11 cellular contexts compared by ENCODE assay signal in genomic region chr4:188282620-188283232, GRCh38.
A peak's percentile ranks its signal among the peaks of the same experiment; 100 is the strongest.
DNase-seq lines count a peak whose midpoint lies in the region; ATAC-seq and TF ChIP-seq lines count a peak whose summit lies in the region.
"Had no signal": no experiment of that assay in that cellular context is flagged by ENCODE, and none has a peak within 500 bp of the region (broad histone marks: within the 10 kb centered on the region; RNA-seq: fewer than 3 reads in every experiment).

No MANE protein-coding gene starts in this region.

- WGBS in thyroid gland, 2 donors, result 4 to 13% methylated on average over 27 to 44 of the region's 50 CpGs

- H3K9me3 ChIP-seq in iPS-15b (ENCODE audit: control insufficient read depth, insufficient read depth, low read length) (no peaks in the 10 kb centered on the region), parathyroid adenoma (ENCODE audit: control insufficient read depth, low read length) (no peaks in the 10 kb centered on the region), MM.1S (replicated peaks; ENCODE audit: insufficient read depth, low read length) (no peaks in the 10 kb centered on the region), thyroid gland (no peaks in the 10 kb centered on the region)
- H3K9me3 ChIP-seq: tibial nerve had no signal

- no peaks in the 10 kb centered on the region for H3K36me3 ChIP-seq in iPS-15b (ENCODE audit: control insufficient read depth, insufficient read depth, low read length)
- H3K36me3 ChIP-seq in parathyroid adenoma (ENCODE audit: control insufficient read depth, insufficient read depth, low read length), result no peaks in the 10 kb centered on the region
- H3K36me3 ChIP-seq in MM.1S (replicated peaks; ENCODE audit: insufficient read depth, low read length), result no peaks in the 10 kb centered on the region
- H3K36me3 ChIP-seq in thyroid gland, result no peaks in the 10 kb centered on the region
- H3K36me3 ChIP-seq: BLaER1, tibial nerve had no signal

- H3K4me2 ChIP-seq in parathyroid adenoma (ENCODE audit: low read length), result peak overlapping the region; percentile 66
- no peak overlapping the region for H3K4me2 ChIP-seq in MM.1S (ENCODE audit: low read depth, low read length)
- H3K4me2 ChIP-seq: BLaER1 had no signal

- TF ChIP-seq CTCF in cardiac fibroblast (IDR thresholded peaks at IDR 0.05; ENCODE audit: low read depth, low read length), result no peak
- no peak for TF ChIP-seq CTCF in parathyroid adenoma (IDR thresholded peaks at IDR 0.05)
- no peak for TF ChIP-seq CTCF in MM.1S (IDR thresholded peaks at IDR 0.05; ENCODE audit: low read length)
- no peak for TF ChIP-seq CTCF in thyroid gland (IDR thresholded peaks at IDR 0.05)

- no peak for ATAC-seq in GM18867 (IDR thresholded peaks at IDR 0.05; ENCODE audit: unreplicated experiment)

- no peaks in the 10 kb centered on the region for H4K20me1 ChIP-seq in MM.1S (ENCODE audit: insufficient read depth, low read length)
- H4K20me1 ChIP-seq: BLaER1 had no signal

- TF ChIP-seq POLR2A in thyroid gland (IDR thresholded peaks at IDR 0.05), result no peak

- H3K4me1 ChIP-seq in iPS-15b (ENCODE audit: control insufficient read depth, insufficient read depth, low read length), result peaks cover 2% of the 10 kb centered on the region
- H3K4me1 ChIP-seq in parathyroid adenoma, result no peaks in the 10 kb centered on the region
- H3K4me1 ChIP-seq in MM.1S (ENCODE audit: low read length), result no peaks in the 10 kb centered on the region
- H3K4me1 ChIP-seq in thyroid gland, result peaks cover 0 to 8% of the 10 kb centered on the region in 2 donors

- H3K9ac ChIP-seq in iPS-15b (ENCODE audit: low read depth, low read length) (no peak overlapping the region), parathyroid adenoma (no peak overlapping the region), MM.1S (ENCODE audit: low read length) (no peak overlapping the region)
- H3K9ac ChIP-seq: BLaER1 had no signal

- peaks cover 19% of the 10 kb centered on the region for H3K27me3 ChIP-seq in iPS-15b (ENCODE audit: control insufficient read depth, insufficient read depth, low read length)
- H3K27me3 ChIP-seq in parathyroid adenoma (ENCODE audit: control insufficient read depth, insufficient read depth, low read length), result no peaks in the 10 kb centered on the region
- H3K27me3 ChIP-seq in MM.1S (replicated peaks; ENCODE audit: insufficient read depth, low read length), result no peaks in the 10 kb centered on the region
- no peaks in the 10 kb centered on the region for H3K27me3 ChIP-seq in thyroid gland
- H3K27me3 ChIP-seq: BLaER1 had no signal

- H3K27ac ChIP-seq in parathyroid adenoma, result no peak overlapping the region
- H3K27ac ChIP-seq in MM.1S (ENCODE audit: low read length), result no peak overlapping the region
- no peak overlapping the region for H3K27ac ChIP-seq in thyroid gland
- H3K27ac ChIP-seq: BLaER1, tibial nerve had no signal

- no peaks in the 10 kb centered on the region for H3K79me2 ChIP-seq in parathyroid adenoma
- H3K79me2 ChIP-seq in MM.1S (ENCODE audit: low read length), result no peaks in the 10 kb centered on the region

- peak overlapping the region; percentile 15 to 21 for H3K4me3 ChIP-seq in cardiac fibroblast (replicated peaks in 1 of 2; ENCODE audit: low read depth in 2 of 2, low read length in 2 of 2)
- H3K4me3 ChIP-seq in iPS-15b (ENCODE audit: low read depth, low read length), result peak overlapping the region; percentile 53
- peak overlapping the region; percentile 38 for H3K4me3 ChIP-seq in parathyroid adenoma (ENCODE audit: low read depth, low read length)
- H3K4me3 ChIP-seq in MM.1S (ENCODE audit: low read length), result no peak overlapping the region
- no peak overlapping the region for H3K4me3 ChIP-seq in thyroid gland (replicated peaks in 1 of 3)
- H3K4me3 ChIP-seq: BLaER1 had no signal

- H2AFZ ChIP-seq in parathyroid adenoma, result no peak overlapping the region
- no peak overlapping the region for H2AFZ ChIP-seq in MM.1S (ENCODE audit: low read length)

- DNase-seq in D341Med (ENCODE audit: low spot score) (peak; percentile 24), cardiac fibroblast (ENCODE audit: low read depth in 2 of 2) (no peak), MM.1S (no peak), thyroid gland (no peak)
- DNase-seq in stimulated activated CD4-positive, alpha-beta T cell treated with anti-CD3 and anti-CD28 coated beads, Interleukin-15, amount 100 ng/mL, for 24 hours, result no peak
- DNase-seq: NCI-H2029 treated with DMSO at 0.1 percent for 48 hours had no signal

- H3K9me2 ChIP-seq in MM.1S (replicated peaks; ENCODE audit: insufficient read depth, low read length), result no peaks in the 10 kb centered on the region

- H3F3A ChIP-seq in MM.1S (ENCODE audit: insufficient read depth, low read length), result no peaks in the 10 kb centered on the region

- intact Hi-C loops in thyroid gland (cut with DNase I), result no loop called here

Comparison
In these comparisons a context has a peak if more than half of its experiments do, and no peak if none do; other contexts are left out.
1. H3K4me3 ChIP-seq: peak in cardiac fibroblast (2 of 2), iPS-15b (single experiment) and parathyroid adenoma (single experiment); none in MM.1S (single experiment) and thyroid gland (0 of 3).